8 cellular contexts compared by ENCODE assay signal in the genomic region with DNA sequence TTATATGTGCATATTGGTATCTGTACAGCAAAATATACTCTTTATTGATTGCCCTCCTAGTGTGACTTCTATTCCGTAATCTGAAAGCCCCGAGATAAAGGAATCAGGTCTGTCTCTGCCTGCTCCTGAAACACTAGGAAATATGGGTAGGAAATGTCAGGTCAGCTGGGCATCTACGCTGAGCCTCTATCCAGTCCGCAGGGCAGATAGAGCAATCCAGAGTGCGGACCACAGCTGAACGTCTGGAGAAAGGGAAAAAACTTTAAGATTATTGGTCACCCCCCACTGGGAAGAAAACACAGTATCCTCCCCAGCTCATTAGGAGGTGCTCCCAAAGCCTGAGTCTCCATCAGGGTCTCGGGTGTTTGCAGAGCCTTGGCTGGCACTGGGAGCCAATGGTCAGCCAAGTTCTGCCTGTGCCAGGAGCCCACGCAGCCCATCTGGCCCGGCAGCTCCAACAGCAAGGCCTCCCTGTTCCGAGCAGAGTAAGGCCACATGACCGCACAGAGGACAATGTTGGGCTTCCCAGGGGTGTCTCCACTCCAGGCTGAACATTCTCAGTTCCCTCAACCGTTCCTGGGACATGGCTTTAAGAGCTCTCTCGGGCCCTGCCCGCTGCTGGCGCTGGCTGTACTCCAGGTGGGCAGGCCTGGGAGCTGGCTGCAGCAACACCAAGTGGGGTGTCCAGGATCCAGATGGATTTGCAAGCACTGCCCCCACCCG. TPM values are rescaled to one million over a fixed set of nuclear protein-coding genes. Genes with fewer than 3 reads are reported as not detected.
A peak's percentile ranks its signal among the peaks of the same experiment; 100 is the strongest.
DNase-seq lines count a peak whose midpoint lies in the region; ATAC-seq and TF ChIP-seq lines count a peak whose summit lies in the region.

No MANE protein-coding gene starts in this region.

- H3K36me3 Mint-ChIP-seq in dendritic cell treated with granulocyte-macrophage colony-stimulating factor and Interleukin-4, amounts not matched to agents 40 ng/mL and 50 ng/mL, for 4 days (ENCODE audit: low read depth): peaks cover 22% of the 10 kb centered on the region

- no peaks in the 10 kb centered on the region for H3K27me3 Mint-ChIP-seq in dendritic cell treated with granulocyte-macrophage colony-stimulating factor and Interleukin-4, amounts not matched to agents 40 ng/mL and 50 ng/mL, for 4 days

- DNase-seq in HT-29 (ENCODE audit: low spot score) (peak; percentile 67), left colon (peak; percentile 74 to 80), stomach (peak; percentile 72), middle frontal gyrus (ENCODE audit: extremely low spot score, low spot score) (no peak)

- H3K36me3 ChIP-seq in stomach: peaks cover 0 to 4% (median 0%) of the 10 kb centered on the region in 4 donors

- intact Hi-C loops in dendritic cell treated with granulocyte-macrophage colony-stimulating factor and Interleukin-4, amounts not matched to agents 40 ng/mL and 50 ng/mL, for 4 days (cut with micrococcal nuclease): loop anchor here (10.0 kb wide), 1 partner anchor 238 kb away; no protein-coding TSS in a partner anchor
- intact Hi-C loops in left colon (cut with DNase I, micrococcal nuclease): no loop called here
- intact Hi-C loops in stomach (cut with DNase I; ENCODE audit: low total_unique reads): no loop called here

- TF ChIP-seq POLR2A in stomach (IDR thresholded peaks at IDR 0.05): no peak

- peak overlapping the region; percentile 39 for H3K4me3 Mint-ChIP-seq in dendritic cell treated with granulocyte-macrophage colony-stimulating factor and Interleukin-4, amounts not matched to agents 40 ng/mL and 50 ng/mL, for 4 days

- H3K27ac ChIP-seq in stomach: peak overlapping the region; percentile 85 to 100 (median 98)

- H3K4me1 ChIP-seq in stomach: peaks cover 79 to 100% (median 95%) of the 10 kb centered on the region in 4 donors

- H3K9me3 Mint-ChIP-seq in dendritic cell treated with granulocyte-macrophage colony-stimulating factor and Interleukin-4, amounts not matched to agents 40 ng/mL and 50 ng/mL, for 4 days: no peaks in the 10 kb centered on the region

- 25 to 41% (median 33%) methylated on average over 12 to 16 of the region's 16 CpGs for WGBS in stomach, 5 donors

- H3K4me1 Mint-ChIP-seq in dendritic cell treated with granulocyte-macrophage colony-stimulating factor and Interleukin-4, amounts not matched to agents 40 ng/mL and 50 ng/mL, for 4 days (ENCODE audit: low read depth): peaks cover 91% of the 10 kb centered on the region

- no peak for TF ChIP-seq EP300 in stomach (IDR thresholded peaks at IDR 0.05)

- H3K4me3 ChIP-seq in stomach: peak overlapping the region in 3 of 4 donors; percentile 37 to 40 (median 38)

- no peaks in the 10 kb centered on the region for H3K9me3 ChIP-seq in stomach

- H3K27ac Mint-ChIP-seq in dendritic cell treated with granulocyte-macrophage colony-stimulating factor and Interleukin-4, amounts not matched to agents 40 ng/mL and 50 ng/mL, for 4 days: no peak overlapping the region

- ATAC-seq in left colon (peak; percentile 32), GM18511 (IDR thresholded peaks at IDR 0.05; ENCODE audit: unreplicated experiment) (no peak), HG02642 (IDR thresholded peaks at IDR 0.05; ENCODE audit: poor library complexity, unreplicated experiment) (no peak), HG03280 (IDR thresholded peaks at IDR 0.05; ENCODE audit: unreplicated experiment) (no peak)

- H3K27me3 ChIP-seq in stomach: no peaks in the 10 kb centered on the region

- no peak for TF ChIP-seq CTCF in stomach (IDR thresholded peaks at IDR 0.05)

RNA-seq across cellular contexts. Expression of a gene that starts 7.6 kb away (rescaled TPM):
- 171 and 207 TPM in 2 replicates for total RNA-seq in HT-29 (2014; rRNA removed; shearing (Covaris generic))
- total RNA-seq in left colon (100 to 1,000 TPM; 107 to 142 TPM), stomach (100 to 1,000 TPM in 2 of 5 donors, 10 to 100 TPM in 3; 58.6 to 169 (median 80.5) TPM)
- polyA plus RNA-seq in stomach: 10 to 100 TPM; 21.3 to 41.2 (median 34.6) TPM
